ENCODE assay signal across 8 cellular contexts in genomic region chr5:109409061-109409843, GRCh38. TPM values are rescaled to one million over a fixed set of nuclear protein-coding genes. Genes with fewer than 3 reads are reported as not detected.
DNase-seq lines count a peak whose midpoint lies in the region; ATAC-seq and TF ChIP-seq lines count a peak whose summit lies in the region.

No MANE protein-coding gene starts in this region.

- TF ChIP-seq POLR2A in lower leg skin (IDR thresholded peaks at IDR 0.05), result no peak

- 1% methylated on average over 42 to 50 of the region's 50 CpGs for WGBS in lower leg skin, 2 donors

- peaks cover 5% of the 10 kb centered on the region; the same call in 1 of the 2 replicates for H3K9me3 ChIP-seq in AG04450 (ENCODE audit: control insufficient read depth, insufficient read depth, low read length)

- H3K27ac ChIP-seq in AG04450 (ENCODE audit: low read depth, low read length), result peak overlapping the region; percentile 99

- intact Hi-C loops in lower leg skin (cut with DNase I; ENCODE audit: low total_unique reads), result no loop called here

- peak; percentile 17 for ATAC-seq in GM18873 (IDR thresholded peaks at IDR 0.05; ENCODE audit: low FRiP score, unreplicated experiment)
- ATAC-seq in HG03108 (IDR thresholded peaks at IDR 0.05; ENCODE audit: unreplicated experiment), result peak; percentile 18

- CTCF ChIA-PET in AG04450 (lab: Charles Lee), result interaction anchor here (0.8 kb wide), 1 partner anchor 45 kb away, joined by 4 read pairs; no protein-coding TSS in a partner anchor

- TF ChIP-seq CTCF in AG04450 (IDR thresholded peaks at IDR 0.05; ENCODE audit: low read depth, low read length) (no peak), lower leg skin (IDR thresholded peaks at IDR 0.05) (no peak)

- POLR2A ChIA-PET in AG04450 (lab: Yijun Ruan, JAX), result interaction anchor here (0.6 to 1.6 kb wide), 7 partner anchors 25 to 1026 kb away, joined by 3 to 8 read pairs (median 5); no protein-coding TSS in a partner anchor

- no peaks in the 10 kb centered on the region for H3K27me3 ChIP-seq in AG04450 (ENCODE audit: control insufficient read depth, insufficient read depth, low read length)

- DNase-seq in AG04450 (ENCODE audit: low read depth, low spot score) (no peak), NCI-H524 treated with DMSO at 0.1 percent for 48 hours (lab: John Stamatoyannopoulos, UW) (peak; percentile 25), dedifferentiated amniotic fluid mesenchymal stem cell (ENCODE audit: extremely low spot score) (peak; percentile 68), lower leg skin (ENCODE audit: low spot score in 2 of 2) (peak; percentile 75 to 93)
- DNase-seq in activated CD4-positive, alpha-beta T cell treated with anti-CD3 and anti-CD28 coated beads, Interleukin-2, amount 50 U/mL, for 1 hour, result peak; percentile 76
- DNase-seq in stimulated activated CD4-positive, alpha-beta T cell treated with anti-CD3 and anti-CD28 coated beads, Interleukin-4, amount 100 ng/mL, for 48 hours (ENCODE audit: low read depth in 2 of 2), result peak; percentile 65 to 71

- peak overlapping the region; percentile 89 for H3K4me3 ChIP-seq in AG04450 (ENCODE audit: low read depth, low read length)
- peak overlapping the region; percentile 88 for H3K4me3 ChIP-seq in lower leg skin (ENCODE audit: low read depth, poor library complexity, severe bottlenecking)

RNA-seq across cellular contexts. Expression of gene PJA2, which starts 0.5 kb away (rescaled TPM):
- 78.6 and 109 TPM in 2 replicates for polyA plus RNA-seq in AG04450 (2011; rRNA removed)
- 65.1 and 114 TPM in 2 replicates for polyA minus RNA-seq in AG04450 (2011; rRNA and poly(A)+ RNA removed)
- 10 to 100 TPM; 49.7 to 65.4 (median 54.8) TPM for total RNA-seq in lower leg skin
